In the genomic region with DNA sequence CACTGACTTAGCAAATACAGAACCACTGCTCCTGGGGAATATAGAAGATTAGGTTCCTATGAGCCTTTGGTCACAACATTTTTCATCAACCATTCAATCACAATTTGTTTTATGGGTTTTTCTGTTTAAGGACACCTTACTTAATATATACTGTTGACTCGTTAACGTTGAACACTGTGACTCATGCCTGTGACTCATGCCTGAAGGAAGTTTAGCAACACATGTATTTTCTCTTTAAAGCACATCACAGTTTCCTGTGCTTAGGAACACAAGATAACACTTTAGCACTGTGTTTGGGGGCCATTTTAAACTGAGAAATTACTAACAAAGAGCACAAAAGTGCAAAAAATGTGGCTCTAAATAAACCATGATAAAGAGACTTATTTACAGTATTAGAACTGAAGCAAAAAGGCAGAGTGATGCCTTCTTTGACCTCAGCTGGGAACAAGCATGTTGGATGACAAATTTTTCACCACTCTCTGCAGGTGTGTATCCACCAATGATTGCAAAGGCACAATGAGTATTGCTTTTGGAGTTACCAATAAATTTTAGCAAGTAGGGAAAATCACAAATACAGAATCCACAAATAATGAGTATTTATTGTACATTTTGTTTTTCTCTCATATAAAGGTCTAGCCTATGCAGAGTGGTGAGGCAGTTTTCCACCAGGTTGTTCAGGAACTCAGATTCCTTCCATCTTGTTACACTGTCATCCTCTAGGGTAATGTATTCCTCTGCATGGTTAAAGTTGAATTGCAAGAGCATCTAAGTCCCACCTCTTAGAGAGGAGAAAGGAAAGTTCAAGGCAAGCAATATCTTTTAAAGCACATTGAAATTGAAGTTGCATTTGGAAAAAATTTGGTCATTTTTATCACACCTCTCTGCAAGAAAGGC, we compare ENCODE assay signal across 8 cellular contexts. TPM values are rescaled to one million over a fixed set of nuclear protein-coding genes. Genes with fewer than 3 reads are reported as not detected.
DNase-seq lines count a peak whose midpoint lies in the region; ATAC-seq and TF ChIP-seq lines count a peak whose summit lies in the region.

No MANE protein-coding gene starts in this region.

- H3K27me3 ChIP-seq in HCT116 (ENCODE audit: insufficient read depth, low read length): no peaks in the 10 kb centered on the region
- no peaks in the 10 kb centered on the region for H3K27me3 ChIP-seq in lower lobe of right lung (ENCODE audit: low read depth)
- no peaks in the 10 kb centered on the region for H3K27me3 ChIP-seq in thoracic aorta (replicated peaks; ENCODE audit: insufficient read depth)

- no peak for TF ChIP-seq RAD21 in HCT116 (IDR thresholded peaks at IDR 0.05; ENCODE audit: low read depth)

- POLR2A ChIA-PET in HCT116 (lab: Charles Lee): no interaction called here

- no peak overlapping the region for H3K27ac ChIP-seq in HCT116 (ENCODE audit: low read depth, low read length)
- H3K27ac ChIP-seq in lower lobe of right lung: peak overlapping the region; percentile 41
- H3K27ac ChIP-seq in thoracic aorta: peak overlapping the region in 1 of 2 donors; percentile 23

- no peaks in the 10 kb centered on the region for H3K36me3 ChIP-seq in HCT116 (ENCODE audit: control insufficient read depth in 1 of 2, insufficient read depth in 2 of 2, low read length in 2 of 2)
- H3K36me3 ChIP-seq in lower lobe of right lung: no peaks in the 10 kb centered on the region
- no peaks in the 10 kb centered on the region for H3K36me3 ChIP-seq in thoracic aorta

- no peaks in the 10 kb centered on the region for H3K9me2 ChIP-seq in HCT116 (ENCODE audit: insufficient read depth)

- H3K9me3 ChIP-seq in HCT116 (ENCODE audit: control insufficient read depth in 1 of 2, insufficient read depth in 1 of 2, low read depth in 1 of 2, low read length in 2 of 2): no peaks in the 10 kb centered on the region
- no peaks in the 10 kb centered on the region for H3K9me3 ChIP-seq in lower lobe of right lung
- no peaks in the 10 kb centered on the region for H3K9me3 ChIP-seq in thoracic aorta

- ATAC-seq in HCT116 (peak; percentile 88), lower lobe of right lung (peak; percentile 82 to 85), thoracic aorta (ENCODE audit: insufficient number of reproducible peaks, low FRiP score, low read depth) (peak; percentile 90), GM18858 (IDR thresholded peaks at IDR 0.05; ENCODE audit: unreplicated experiment) (no peak), GM18867 (IDR thresholded peaks at IDR 0.05; ENCODE audit: unreplicated experiment) (no peak)

- H3K79me2 ChIP-seq in HCT116 (ENCODE audit: insufficient read depth, low read length): no peaks in the 10 kb centered on the region

- intact Hi-C loops in HCT116 (cut with micrococcal nuclease) (no loop called here), lower lobe of right lung (cut with DNase I) (no loop called here)

- peak overlapping the region; percentile 66 for H3K4me2 ChIP-seq in HCT116 (ENCODE audit: low read length)

- peak; percentile 42 for DNase-seq in HCT116 (ENCODE audit: low read depth, low spot score)
- peak; percentile 91 for DNase-seq in SIG-M5 treated with dmso at 0.1 percent for 504 hours (lab: John Stamatoyannopoulos, UW; ENCODE audit: unreplicated experiment)
- DNase-seq in amniotic epithelial cell (ENCODE audit: low read depth): peak; percentile 94
- DNase-seq in lower lobe of right lung: no peak
- peak; percentile 43 for DNase-seq in thoracic aorta (ENCODE audit: low spot score)
- no peak for DNase-seq in NCI-H1436 (lab: John Stamatoyannopoulos, UW)

- CTCF ChIA-PET in HCT116 (lab: Charles Lee): no interaction called here

- RAD21 ChIA-PET in HCT116 (lab: Charles Lee; ENCODE audit: low non-redundant PET in 1 of 2, low total read pairs in 2 of 2, uncharacterized antibody in 2 of 2, unreplicated experiment in 2 of 2): no interaction called here

- 0 out of 2 replicates have a peak overlapping the region, but pooled peaks have one; percentile 21 for H3K9ac ChIP-seq in HCT116 (ENCODE audit: low read length)

- TF ChIP-seq POLR2A in HCT116 (IDR thresholded peaks at IDR 0.05; ENCODE audit: borderline replicate concordance, extremely low read depth, insufficient read depth, insufficient read length): no peak

- no peaks in the 10 kb centered on the region for H4K20me1 ChIP-seq in HCT116 (ENCODE audit: insufficient read depth)

- no TSS peak for BruUV-seq in HCT116 (replicated peaks; lab: Mats Ljungman, UMichigan)

- no peak for TF ChIP-seq CTCF in HCT116 (IDR thresholded peaks at IDR 0.05 in 2 of 3, conservative IDR thresholded peaks at IDR 0.05 in 1 of 3; ENCODE audit: borderline replicate concordance in 1 of 3, insufficient read depth in 1 of 3, low read depth in 2 of 3, low read length in 2 of 3)
- no peak for TF ChIP-seq CTCF in lower lobe of right lung (IDR thresholded peaks at IDR 0.05)
- TF ChIP-seq CTCF in thoracic aorta (IDR thresholded peaks at IDR 0.05): no peak

- peak overlapping the region; percentile 87 for H2AFZ ChIP-seq in HCT116 (ENCODE audit: low read depth, low read length, poor library complexity, severe bottlenecking)

- peaks cover 13 to 15% of the 10 kb centered on the region in 2 experiments for H3K4me1 ChIP-seq in HCT116 (ENCODE audit: control insufficient read depth in 1 of 2, insufficient read depth in 2 of 2, low read length in 2 of 2)
- H3K4me1 ChIP-seq in lower lobe of right lung: peaks cover 7% of the 10 kb centered on the region
- H3K4me1 ChIP-seq in thoracic aorta (ENCODE audit: control insufficient read depth in 1 of 2, low read depth in 2 of 2): peaks cover under 1 to 14% of the 10 kb centered on the region in 2 donors

- peak overlapping the region in 1 of 2 experiments; percentile 12; a peak in 1 of 4 replicates for H3K4me3 ChIP-seq in HCT116 (replicated peaks in 1 of 2; ENCODE audit: low read depth in 1 of 2, low read length in 2 of 2)
- no peak overlapping the region for H3K4me3 ChIP-seq in lower lobe of right lung
- no peak overlapping the region for H3K4me3 ChIP-seq in thoracic aorta

TF ChIP-seq in HCT116, 20 proteins besides CTCF, POLR2A, EP300 and RAD21 (continues in another document):
- TF ChIP-seq EZH2phosphoT487 (IDR thresholded peaks at IDR 0.05; ENCODE audit: borderline replicate concordance) (no peak), SP1 (IDR thresholded peaks at IDR 0.05; ENCODE audit: low read depth) (peak; percentile 46), EZH2 (IDR thresholded peaks at IDR 0.05) (no peak), ELF1 (IDR thresholded peaks at IDR 0.05; ENCODE audit: borderline replicate concordance, low read depth) (no peak), EGR1 (IDR thresholded peaks at IDR 0.05; ENCODE audit: low read depth) (no peak), SRF (IDR thresholded peaks at IDR 0.05; ENCODE audit: low read depth) (0 out of 2 replicates have a peak, but pooled peaks have one; percentile 42), JUND (IDR thresholded peaks at IDR 0.05) (peak; percentile 88), CBX3 (IDR thresholded peaks at IDR 0.05; ENCODE audit: low read depth) (peak; percentile 60; the same call in 1 of the 2 replicates)
- TF ChIP-seq, protein P1, sequence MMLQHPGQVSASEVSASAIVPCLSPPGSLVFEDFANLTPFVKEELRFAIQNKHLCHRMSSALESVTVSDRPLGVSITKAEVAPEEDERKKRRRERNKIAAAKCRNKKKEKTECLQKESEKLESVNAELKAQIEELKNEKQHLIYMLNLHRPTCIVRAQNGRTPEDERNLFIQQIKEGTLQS (IDR thresholded peaks at IDR 0.05): no peak
- TF ChIP-seq, protein P2, sequence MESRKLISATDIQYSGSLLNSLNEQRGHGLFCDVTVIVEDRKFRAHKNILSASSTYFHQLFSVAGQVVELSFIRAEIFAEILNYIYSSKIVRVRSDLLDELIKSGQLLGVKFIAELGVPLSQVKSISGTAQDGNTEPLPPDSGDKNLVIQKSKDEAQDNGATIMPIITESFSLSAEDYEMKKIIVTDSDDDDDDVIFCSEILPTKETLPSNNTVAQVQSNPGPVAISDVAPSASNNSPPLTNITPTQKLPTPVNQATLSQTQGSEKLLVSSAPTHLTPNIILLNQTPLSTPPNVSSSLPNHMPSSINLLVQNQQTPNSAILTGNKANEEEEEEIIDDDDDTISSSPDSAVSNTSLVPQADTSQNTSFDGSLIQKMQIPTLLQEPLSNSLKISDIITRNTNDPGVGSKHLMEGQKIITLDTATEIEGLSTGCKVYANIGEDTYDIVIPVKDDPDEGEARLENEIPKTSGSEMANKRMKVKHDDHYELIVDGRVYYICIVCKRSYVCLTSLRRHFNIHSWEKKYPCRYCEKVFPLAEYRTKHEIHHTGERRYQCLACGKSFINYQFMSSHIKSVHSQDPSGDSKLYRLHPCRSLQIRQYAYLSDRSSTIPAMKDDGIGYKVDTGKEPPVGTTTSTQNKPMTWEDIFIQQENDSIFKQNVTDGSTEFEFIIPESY (IDR thresholded peaks at IDR 0.05; ENCODE audit: extremely low read depth, insufficient replicate concordance, low read length): no peak
- TF ChIP-seq, protein P3, sequence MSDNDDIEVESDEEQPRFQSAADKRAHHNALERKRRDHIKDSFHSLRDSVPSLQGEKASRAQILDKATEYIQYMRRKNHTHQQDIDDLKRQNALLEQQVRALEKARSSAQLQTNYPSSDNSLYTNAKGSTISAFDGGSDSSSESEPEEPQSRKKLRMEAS (IDR thresholded peaks at IDR 0.05): peak; percentile 38; the same call in 1 of the 2 replicates

RNA-seq across cellular contexts. Expression of a gene that starts 7.3 kb away (rescaled TPM):
- total RNA-seq in HCT116 (2021; ENCODE audit: unreplicated experiment) (1.2 TPM), lower lobe of right lung (0.77 TPM), thoracic aorta (1 to 10 TPM in 1 of 2 donors, under 1 TPM in 1; 0.81 to 2.0 TPM)
- polyA plus RNA-seq in HCT116 (2012): 0.37 and 0.56 TPM in 2 replicates

RNA-seq across cellular contexts. Expression of a gene that starts 21.5 kb away (rescaled TPM):
- 42.5 TPM for total RNA-seq in HCT116 (2021; ENCODE audit: unreplicated experiment)
- polyA plus RNA-seq in HCT116 (2012): 21.8 and 25.8 TPM in 2 replicates
- 31.0 TPM for total RNA-seq in lower lobe of right lung
- 10 to 100 TPM; 55.4 to 72.2 TPM for total RNA-seq in thoracic aorta

Comparison
In these comparisons a context has a peak if more than half of its experiments do, and no peak if none do; other contexts are left out.
1. ATAC-seq: peak in HCT116 (single experiment), lower lobe of right lung (2 of 2) and thoracic aorta (single experiment); none in GM18858 (single experiment) and GM18867 (single experiment).
2. DNase-seq: peak in HCT116 (single experiment), SIG-M5 treated with dmso at 0.1 percent for 504 hours (single experiment), amniotic epithelial cell (single experiment) and thoracic aorta (single experiment); none in lower lobe of right lung (single experiment) and NCI-H1436 (single experiment).